Comparison of ENCODE assay signal across 33 cellular contexts in the genomic region with DNA sequence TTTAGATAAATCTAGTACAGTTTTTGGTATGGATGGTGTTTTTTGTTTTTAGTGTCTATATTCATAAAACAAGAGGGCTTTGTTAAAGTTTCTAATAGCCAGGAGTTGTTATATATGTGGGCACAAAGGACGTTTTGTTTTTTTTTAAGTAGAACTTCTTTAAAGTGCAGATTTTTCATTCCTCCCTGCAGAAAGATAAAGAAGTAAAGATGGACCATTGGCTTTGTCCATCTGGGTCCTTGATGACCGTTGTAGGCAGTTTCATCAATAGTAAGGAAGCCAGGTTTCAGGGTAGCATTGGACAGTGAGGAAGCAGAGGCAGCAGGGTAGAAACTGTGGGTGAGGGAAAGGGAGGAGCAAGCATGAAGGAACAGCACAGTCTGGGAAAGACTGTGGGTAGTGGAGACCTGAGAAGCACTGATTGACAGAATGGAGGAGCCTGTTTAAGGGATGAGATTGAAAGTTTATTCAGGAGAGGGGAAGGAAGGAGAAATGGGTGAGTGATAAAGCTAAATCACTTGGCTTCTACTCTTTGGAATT. TPM values are rescaled to one million over a fixed set of nuclear protein-coding genes. Genes with fewer than 3 reads are reported as not detected.
A peak's percentile ranks its signal among the peaks of the same experiment; 100 is the strongest.
DNase-seq lines count a peak whose midpoint lies in the region; ATAC-seq, FAIRE-seq and TF ChIP-seq lines count a peak whose summit lies in the region.
"Had no signal": no experiment of that assay in that cellular context is flagged by ENCODE, and none has a peak within 500 bp of the region (broad histone marks: within the 10 kb centered on the region; RNA-seq: fewer than 3 reads in every experiment).

No MANE protein-coding gene starts in this region.

- peaks cover 100% of the 10 kb centered on the region for H3K79me2 ChIP-seq in keratinocyte (ENCODE audit: control insufficient read depth, insufficient read depth, low read length)

- peaks cover 52% of the 10 kb centered on the region for H3K4me1 Mint-ChIP-seq in stimulated activated naive CD8-positive, alpha-beta T cell treated with anti-CD3 and anti-CD28 coated beads, Interleukin-15, Interleukin-2, amounts not matched to agents 100 ng/mL and 50 ng/mL, for 24 hours (ENCODE audit: low read depth)
- H3K4me1 Mint-ChIP-seq in activated T-helper 2 cell treated with anti-CD3 and anti-CD28 coated beads, Interferon-gamma antibody, Interleukin-2, Interleukin-4, amounts not matched to agents 10 μg/mL and 5 μg/mL and 100 μg/mL, durations not matched to agents 14 hours and 24 hours and 36 hours (ENCODE audit: low read depth), result peaks cover 40% of the 10 kb centered on the region

- FAIRE-seq in keratinocyte (lab: Jason Lieb, UNC), result no peak
- FAIRE-seq: endometrium, TTC549 had no signal

- DNase-seq in stimulated activated naive CD8-positive, alpha-beta T cell treated with anti-CD3 and anti-CD28 coated beads, Interleukin-15, Interleukin-2, amounts not matched to agents 100 U/mL and 50 U/mL, for 24 hours, result no peak
- no peak for DNase-seq in activated T-helper 2 cell treated with anti-CD3 and anti-CD28 coated beads, Interferon-gamma antibody, Interleukin-2, Interleukin-4, amounts not matched to agents 10 μg/mL and 5 μg/mL and 100 μg/mL, durations not matched to agents 14 hours and 24 hours and 36 hours (ENCODE audit: low spot score)
- DNase-seq in keratinocyte (ENCODE audit: low read depth, low spot score) (no peak), upper lobe of right lung (no peak), CD1c-positive myeloid dendritic cell (ENCODE audit: extremely low spot score) (no peak)
- DNase-seq in stimulated activated CD4-positive, alpha-beta T cell treated with anti-CD3 and anti-CD28 coated beads, Interleukin-12 subunit alpha, Interleukin-12 subunit beta, amount 100 ng/mL, for 4 hours, result no peak
- DNase-seq: ACHN; activated CD4-positive, alpha-beta T cell treated with anti-CD3 and anti-CD28 coated beads, Interleukin-2, amount 50 U/mL, for 48 hours; activated naive CD4-positive, alpha-beta T cell treated with anti-CD3 and anti-CD28 coated beads, Interleukin-2, amount 50 U/mL, for 16 hours; aorta; BE2C; caudate nucleus; GOT3; hypothalamus; immature natural killer cell; NCI-H2029 treated with DMSO at 0.1 percent for 48 hours; Peyer's patch; SHP77 treated with DMSO at 0.1 percent for 48 hours; stimulated activated CD4-positive, alpha-beta T cell treated with anti-CD3 and anti-CD28 coated beads, Interleukin-2, amount 100 ng/mL, for 24 hours; substantia nigra; SW 1271 had no signal

- no peak overlapping the region for H3K4me3 ChIP-seq in keratinocyte (ENCODE audit: control insufficient read depth in 2 of 3, extremely low read depth in 1 of 3, insufficient read depth in 2 of 3, low read depth in 1 of 3, low read length in 3 of 3)
- H3K4me3 ChIP-seq in upper lobe of right lung, result no peak overlapping the region
- H3K4me3 ChIP-seq: Peyer's patch, skin epidermis had no signal

- peak overlapping the region; percentile 43 for H3K27ac Mint-ChIP-seq in stimulated activated naive CD8-positive, alpha-beta T cell treated with anti-CD3 and anti-CD28 coated beads, Interleukin-15, Interleukin-2, amounts not matched to agents 100 ng/mL and 50 ng/mL, for 24 hours
- peak overlapping the region; percentile 10 for H3K27ac Mint-ChIP-seq in activated T-helper 2 cell treated with anti-CD3 and anti-CD28 coated beads, Interferon-gamma antibody, Interleukin-2, Interleukin-4, amounts not matched to agents 10 μg/mL and 5 μg/mL and 100 μg/mL, durations not matched to agents 14 hours and 24 hours and 36 hours
- H3K27ac Mint-ChIP-seq: activated T-helper 1 cell treated with anti-CD3 and anti-CD28 coated beads, Interleukin-12 subunit alpha, Interleukin-12 subunit beta, Interleukin-2, Interleukin-4 antibody, amounts not matched to agents 30 ng/mL and 10 ng/mL and 1 ng/mL, durations not matched to agents 14 hours and 24 hours and 36 hours had no signal

- dilution Hi-C loops in keratinocyte (cut with MboI; ENCODE audit: extremely low pct_ligation_motif_present, low sequenced_read_pairs), result no loop called here

- H2AFZ ChIP-seq in keratinocyte (ENCODE audit: control insufficient read depth, low read length), result no peak overlapping the region

- intact Hi-C loops in activated T-helper 2 cell treated with anti-CD3 and anti-CD28 coated beads, Interferon-gamma antibody, Interleukin-2, Interleukin-4, amounts not matched to agents 10 μg/mL and 5 μg/mL and 100 μg/mL, durations not matched to agents 14 hours and 24 hours and 36 hours (cut with micrococcal nuclease), result no loop called here
- intact Hi-C loops in upper lobe of right lung (cut with DNase I), result no loop called here

- no peaks in the 10 kb centered on the region for H3K9me3 Mint-ChIP-seq in stimulated activated naive CD8-positive, alpha-beta T cell treated with anti-CD3 and anti-CD28 coated beads, Interleukin-15, Interleukin-2, amounts not matched to agents 100 ng/mL and 50 ng/mL, for 24 hours
- H3K9me3 Mint-ChIP-seq in activated T-helper 2 cell treated with anti-CD3 and anti-CD28 coated beads, Interferon-gamma antibody, Interleukin-2, Interleukin-4, amounts not matched to agents 10 μg/mL and 5 μg/mL and 100 μg/mL, durations not matched to agents 14 hours and 24 hours and 36 hours, result no peaks in the 10 kb centered on the region
- H3K9me3 Mint-ChIP-seq: activated T-helper 1 cell treated with anti-CD3 and anti-CD28 coated beads, Interleukin-12 subunit alpha, Interleukin-12 subunit beta, Interleukin-2, Interleukin-4 antibody, amounts not matched to agents 30 ng/mL and 10 ng/mL and 1 ng/mL, durations not matched to agents 14 hours and 24 hours and 36 hours; immature natural killer cell had no signal

- H3K27me3 ChIP-seq in keratinocyte (ENCODE audit: control insufficient read depth, extremely low read depth, insufficient read depth, low read length) (no peaks in the 10 kb centered on the region), upper lobe of right lung (no peaks in the 10 kb centered on the region)
- H3K27me3 ChIP-seq: BE2C, Peyer's patch had no signal

- H3K4me3 Mint-ChIP-seq in stimulated activated naive CD8-positive, alpha-beta T cell treated with anti-CD3 and anti-CD28 coated beads, Interleukin-15, Interleukin-2, amounts not matched to agents 100 ng/mL and 50 ng/mL, for 24 hours, result no peak overlapping the region
- H3K4me3 Mint-ChIP-seq in activated T-helper 2 cell treated with anti-CD3 and anti-CD28 coated beads, Interferon-gamma antibody, Interleukin-2, Interleukin-4, amounts not matched to agents 10 μg/mL and 5 μg/mL and 100 μg/mL, durations not matched to agents 14 hours and 24 hours and 36 hours (ENCODE audit: low read depth), result no peak overlapping the region
- H3K4me3 Mint-ChIP-seq: activated T-helper 1 cell treated with anti-CD3 and anti-CD28 coated beads, Interleukin-12 subunit alpha, Interleukin-12 subunit beta, Interleukin-2, Interleukin-4 antibody, amounts not matched to agents 30 ng/mL and 10 ng/mL and 1 ng/mL, durations not matched to agents 14 hours and 24 hours and 36 hours; immature natural killer cell had no signal

- H3K27me3 Mint-ChIP-seq in stimulated activated naive CD8-positive, alpha-beta T cell treated with anti-CD3 and anti-CD28 coated beads, Interleukin-15, Interleukin-2, amounts not matched to agents 100 ng/mL and 50 ng/mL, for 24 hours, result no peaks in the 10 kb centered on the region
- H3K27me3 Mint-ChIP-seq in activated T-helper 2 cell treated with anti-CD3 and anti-CD28 coated beads, Interferon-gamma antibody, Interleukin-2, Interleukin-4, amounts not matched to agents 10 μg/mL and 5 μg/mL and 100 μg/mL, durations not matched to agents 14 hours and 24 hours and 36 hours (ENCODE audit: low read depth), result no peaks in the 10 kb centered on the region

- H3K9me1 ChIP-seq in keratinocyte (ENCODE audit: control insufficient read depth, extremely low read depth, insufficient read depth, low read length), result no peaks in the 10 kb centered on the region

- H3K4me2 ChIP-seq in keratinocyte (ENCODE audit: control insufficient read depth, extremely low read depth, insufficient read depth, low read depth, low read length), result peak overlapping the region; percentile 14

- no peaks in the 10 kb centered on the region for H3K9me3 ChIP-seq in keratinocyte (ENCODE audit: control insufficient read depth, low read depth, low read length)
- H3K9me3 ChIP-seq in upper lobe of right lung, result no peaks in the 10 kb centered on the region
- H3K9me3 ChIP-seq: BE2C, Peyer's patch had no signal

- H3K9ac ChIP-seq in keratinocyte (ENCODE audit: control insufficient read depth, extremely low read depth, insufficient read depth, low read length), result no peak overlapping the region

- TF ChIP-seq CTCF in keratinocyte (optimal IDR thresholded peaks at IDR 0.05 in 1 of 3, IDR thresholded peaks at IDR 0.05 in 1 of 3, conservative IDR thresholded peaks at IDR 0.05 in 1 of 3; ENCODE audit: extremely low read depth in 1 of 3, insufficient read depth in 2 of 3, low read length in 3 of 3) (no peak), upper lobe of right lung (IDR thresholded peaks at IDR 0.05) (no peak)

- peaks cover 55% of the 10 kb centered on the region for H3K36me3 Mint-ChIP-seq in stimulated activated naive CD8-positive, alpha-beta T cell treated with anti-CD3 and anti-CD28 coated beads, Interleukin-15, Interleukin-2, amounts not matched to agents 100 ng/mL and 50 ng/mL, for 24 hours (ENCODE audit: low read depth)
- peaks cover 54% of the 10 kb centered on the region for H3K36me3 Mint-ChIP-seq in activated T-helper 2 cell treated with anti-CD3 and anti-CD28 coated beads, Interferon-gamma antibody, Interleukin-2, Interleukin-4, amounts not matched to agents 10 μg/mL and 5 μg/mL and 100 μg/mL, durations not matched to agents 14 hours and 24 hours and 36 hours (ENCODE audit: low read depth)

- H3K27ac ChIP-seq in keratinocyte (ENCODE audit: control insufficient read depth, insufficient read depth, low read length), result no peak overlapping the region
- no peak overlapping the region for H3K27ac ChIP-seq in upper lobe of right lung
- H3K27ac ChIP-seq: Peyer's patch had no signal

- peaks cover 62% of the 10 kb centered on the region for H4K20me1 ChIP-seq in keratinocyte (ENCODE audit: control insufficient read depth, extremely low read depth, insufficient read depth, low read length)

- no peak for ATAC-seq in stimulated activated naive CD8-positive, alpha-beta T cell treated with anti-CD3 and anti-CD28 coated beads, Interleukin-15, Interleukin-2, amounts not matched to agents 100 U/mL and 50 U/mL, for 24 hours
- ATAC-seq in upper lobe of right lung (peak; percentile 64), GM21528 (IDR thresholded peaks at IDR 0.05; ENCODE audit: low FRiP score, unreplicated experiment) (no peak)
- ATAC-seq: activated CD4-positive, CD25-positive, alpha-beta regulatory T cell treated with anti-CD3 and anti-CD28 coated beads, Interleukin-2, amount 50 U/mL, for 24 hours; left lobe of liver had no signal

- peaks cover 6 to 25% of the 10 kb centered on the region in 2 experiments for H3K36me3 ChIP-seq in keratinocyte (ENCODE audit: control insufficient read depth in 2 of 2, extremely low read depth in 1 of 2, insufficient read depth in 2 of 2, low read length in 2 of 2)
- H3K36me3 ChIP-seq in upper lobe of right lung, result peaks cover 14% of the 10 kb centered on the region

- H3K4me1 ChIP-seq in keratinocyte (ENCODE audit: control insufficient read depth, extremely low read depth, insufficient read depth, low read length) (peaks cover 32% of the 10 kb centered on the region), upper lobe of right lung (peaks cover 19% of the 10 kb centered on the region)
- H3K4me1 ChIP-seq: BE2C had no signal

RNA-seq across cellular contexts. Expression of gene CALU, which starts 5.3 kb away (rescaled TPM):
- total RNA-seq in activated T-helper 2 cell treated with anti-CD3 and anti-CD28 coated beads, Interferon-gamma antibody, Interleukin-2, Interleukin-4, amounts not matched to agents 10 μg/mL and 5 μg/mL and 100 μg/mL, durations not matched to agents 14 hours and 24 hours and 36 hours, result 53.7 and 57.4 TPM in 2 replicates
- polyA plus RNA-seq in keratinocyte, result 96.0 to 188 TPM (median 155 TPM) in 3 replicates
- 183 TPM for polyA plus RNA-seq in keratinocyte (2011; ENCODE audit: low read depth)
- polyA plus RNA-seq in keratinocyte (2011; cell fraction: cytosol; rRNA removed), result 47.9 and 86.0 TPM in 2 replicates
- 166 and 224 TPM in 2 replicates for polyA plus RNA-seq in keratinocyte (2011; cell fraction: nucleus; rRNA removed)
- 43.9 and 203 TPM in 2 replicates for polyA plus RNA-seq in keratinocyte (2012; ENCODE audit: low replicate concordance)
- polyA minus RNA-seq in keratinocyte, result 29.3 to 93.0 TPM (median 53.0 TPM) in 3 replicates
- polyA minus RNA-seq in keratinocyte (2011; cell fraction: cytosol; rRNA and poly(A)+ RNA removed), result 58.9 TPM
- 88.5 and 196 TPM in 2 replicates for polyA minus RNA-seq in keratinocyte (2011; cell fraction: nucleus; rRNA and poly(A)+ RNA removed)
- total RNA-seq in upper lobe of right lung, result 100 TPM

RNA-seq across cellular contexts. Expression of gene OPN1SW, which starts 31.2 kb away (rescaled TPM):
- total RNA-seq in activated T-helper 2 cell treated with anti-CD3 and anti-CD28 coated beads, Interferon-gamma antibody, Interleukin-2, Interleukin-4, amounts not matched to agents 10 μg/mL and 5 μg/mL and 100 μg/mL, durations not matched to agents 14 hours and 24 hours and 36 hours, result not detected in 2 replicates
- not detected in 3 replicates for polyA plus RNA-seq in keratinocyte
- polyA plus RNA-seq in keratinocyte (2011; ENCODE audit: low read depth), result not detected
- not detected in 2 replicates for polyA plus RNA-seq in keratinocyte (2011; cell fraction: cytosol; rRNA removed)
- polyA plus RNA-seq in keratinocyte (2011; cell fraction: nucleus; rRNA removed), result not detected in 2 replicates
- polyA plus RNA-seq in keratinocyte (2012; ENCODE audit: low replicate concordance), result not detected in 2 replicates
- not detected in 3 replicates for polyA minus RNA-seq in keratinocyte
- polyA minus RNA-seq in keratinocyte (2011; cell fraction: cytosol; rRNA and poly(A)+ RNA removed), result not detected
- polyA minus RNA-seq in keratinocyte (2011; cell fraction: nucleus; rRNA and poly(A)+ RNA removed), result not detected in 2 replicates
- not detected for total RNA-seq in upper lobe of right lung
- total RNA-seq: activated T-helper 1 cell treated with anti-CD3 and anti-CD28 coated beads, Interleukin-12 subunit alpha, Interleukin-12 subunit beta, Interleukin-2, Interleukin-4 antibody, amounts not matched to agents 30 ng/mL and 10 ng/mL and 1 ng/mL, durations not matched to agents 14 hours and 24 hours and 36 hours; aorta; Daoy; left lobe of liver; M059J; mesenteric fat pad; Peyer's patch; ureter had no signal
- polyA plus RNA-seq: aorta, immature natural killer cell had no signal

RNA-seq across cellular contexts. Expression of gene CCDC136, which starts 47.3 kb away (rescaled TPM):
- total RNA-seq in activated T-helper 2 cell treated with anti-CD3 and anti-CD28 coated beads, Interferon-gamma antibody, Interleukin-2, Interleukin-4, amounts not matched to agents 10 μg/mL and 5 μg/mL and 100 μg/mL, durations not matched to agents 14 hours and 24 hours and 36 hours, result 14.3 and 15.5 TPM in 2 replicates
- polyA plus RNA-seq in keratinocyte, result 0.84 to 1.6 TPM (median 1.5 TPM) in 3 replicates
- polyA plus RNA-seq in keratinocyte (2011; ENCODE audit: low read depth), result 0.29 TPM
- polyA plus RNA-seq in keratinocyte (2011; cell fraction: cytosol; rRNA removed), result 0.52 and 0.64 TPM in 2 replicates
- polyA plus RNA-seq in keratinocyte (2011; cell fraction: nucleus; rRNA removed), result 4.4 and 5.1 TPM in 2 replicates
- 0.11 and 0.50 TPM in 2 replicates for polyA plus RNA-seq in keratinocyte (2012; ENCODE audit: low replicate concordance)
- polyA minus RNA-seq in keratinocyte, result 1.0 to 1.9 TPM (median 1.8 TPM) in 3 replicates
- polyA minus RNA-seq in keratinocyte (2011; cell fraction: cytosol; rRNA and poly(A)+ RNA removed), result not detected
- 2.5 and 3.4 TPM in 2 replicates for polyA minus RNA-seq in keratinocyte (2011; cell fraction: nucleus; rRNA and poly(A)+ RNA removed)
- total RNA-seq in upper lobe of right lung, result 3.1 TPM
